14 cellular contexts compared by ENCODE assay signal in genomic region chr3:112056451-112056929, GRCh38. TPM values are rescaled to one million over a fixed set of nuclear protein-coding genes. Genes with fewer than 3 reads are reported as not detected.
DNase-seq lines count a peak whose midpoint lies in the region; ATAC-seq lines count a peak whose summit lies in the region.
"Had no signal": no experiment of that assay in that cellular context is flagged by ENCODE, and none has a peak within 500 bp of the region (broad histone marks: within the 10 kb centered on the region; RNA-seq: fewer than 3 reads in every experiment).

No MANE protein-coding gene starts in this region.

- H3K79me2 ChIP-seq in ACC112 (ENCODE audit: control insufficient read depth, insufficient read depth, low read length, unreplicated experiment): no peaks in the 10 kb centered on the region
- H3K79me2 ChIP-seq in GM23248 (ENCODE audit: insufficient read depth): no peaks in the 10 kb centered on the region

- H3K4me1 Mint-ChIP-seq in activated CD4-positive, alpha-beta memory T cell treated with anti-CD3 and anti-CD28 coated beads for 36 hours (ENCODE audit: low read depth): peaks cover 25% of the 10 kb centered on the region

- H2AFZ ChIP-seq in ACC112 (ENCODE audit: low read length, unreplicated experiment) (peak overlapping the region; percentile 9), GM23248 (no peak overlapping the region)

- peak overlapping the region; percentile 25 for H3K27ac Mint-ChIP-seq in activated CD4-positive, alpha-beta memory T cell treated with anti-CD3 and anti-CD28 coated beads for 36 hours
- H3K27ac Mint-ChIP-seq: activated naive CD8-positive, alpha-beta T cell treated with anti-CD3 and anti-CD28 coated beads, Interleukin-2, amount 10 ng/mL, durations not matched to agents 7 days and 5 days had no signal

- peak overlapping the region; percentile 42; the same call in 1 of the 2 replicates for H3K4me3 ChIP-seq in ACC112 (ENCODE audit: low read depth, low read length)
- no peak overlapping the region for H3K4me3 ChIP-seq in GM23248
- no peak overlapping the region for H3K4me3 ChIP-seq in aorta (ENCODE audit: low read length in 2 of 2)
- H3K4me3 ChIP-seq: GM12878, spleen had no signal

- WGBS in GM23248 (ENCODE audit: low coverage in 1 of 2, low lambda C conversion rate in 2 of 2, missing lambda C conversion rate in 2 of 2), 2 experiments: 61 to 64% methylated on average over 6 of the region's 6 CpGs
- 81 to 83% methylated on average over 6 of the region's 6 CpGs for WGBS in aorta, 2 donors

- H3K27me3 ChIP-seq in ACC112 (ENCODE audit: insufficient read depth, low read length) (no peaks in the 10 kb centered on the region), GM23248 (replicated peaks; ENCODE audit: insufficient read depth) (no peaks in the 10 kb centered on the region; the same call in 1 of the 2 replicates), aorta (ENCODE audit: control insufficient read depth in 1 of 2, insufficient read depth in 2 of 2, low read length in 1 of 2) (no peaks in the 10 kb centered on the region)

- H3K9me2 ChIP-seq in GM23248 (ENCODE audit: insufficient read depth): no peaks in the 10 kb centered on the region

- POLR2A ChIA-PET in activated CD4-positive, alpha-beta memory T cell treated with anti-CD3 and anti-CD28 coated beads for 36 hours (lab: Charles Lee): no interaction called here

- peaks cover 11% of the 10 kb centered on the region for H3K27me3 Mint-ChIP-seq in activated CD4-positive, alpha-beta memory T cell treated with anti-CD3 and anti-CD28 coated beads for 36 hours

- H3F3A ChIP-seq in GM23248 (ENCODE audit: insufficient read depth): no peaks in the 10 kb centered on the region

- peak overlapping the region; percentile 1 for H3K4me3 Mint-ChIP-seq in activated CD4-positive, alpha-beta memory T cell treated with anti-CD3 and anti-CD28 coated beads for 36 hours
- H3K4me3 Mint-ChIP-seq: activated naive CD8-positive, alpha-beta T cell treated with anti-CD3 and anti-CD28 coated beads, Interleukin-2, amount 10 ng/mL, durations not matched to agents 7 days and 5 days had no signal

- in situ Hi-C loops in GM23248 (cut with MboI): no loop called here

- peak overlapping the region; percentile 40 for H3K4me2 ChIP-seq in GM23248 (ENCODE audit: unreplicated experiment)

- CTCF ChIA-PET in activated CD4-positive, alpha-beta memory T cell treated with anti-CD3 and anti-CD28 coated beads for 36 hours (lab: Charles Lee): interaction anchor here (1.2 kb wide), 1 partner anchor 13 kb away, joined by 9 read pairs; no protein-coding TSS in a partner anchor

- H3K4me1 ChIP-seq in ACC112 (ENCODE audit: control insufficient read depth, insufficient read depth, low read length, unreplicated experiment): peaks cover 15% of the 10 kb centered on the region
- peaks cover 17% of the 10 kb centered on the region for H3K4me1 ChIP-seq in GM23248 (ENCODE audit: insufficient read depth)
- no peaks in the 10 kb centered on the region for H3K4me1 ChIP-seq in aorta (ENCODE audit: control insufficient read depth in 1 of 2, insufficient read depth in 2 of 2, low read length in 2 of 2)
- H3K4me1 ChIP-seq: spleen had no signal

- no peaks in the 10 kb centered on the region for H4K20me1 ChIP-seq in GM23248 (ENCODE audit: insufficient read depth)

- no peaks in the 10 kb centered on the region for H3K9me3 Mint-ChIP-seq in activated CD4-positive, alpha-beta memory T cell treated with anti-CD3 and anti-CD28 coated beads for 36 hours

- H3K27ac ChIP-seq in ACC112 (ENCODE audit: low read depth, low read length) (no peak overlapping the region), GM23248 (no peak overlapping the region), aorta (ENCODE audit: low read depth in 1 of 2, low read length in 2 of 2) (no peak overlapping the region)
- H3K27ac ChIP-seq: spleen had no signal

- intact Hi-C loops in activated CD4-positive, alpha-beta memory T cell treated with anti-CD3 and anti-CD28 coated beads for 36 hours (cut with micrococcal nuclease): loop anchor here (1.0 to 10.0 kb wide), 4 partner anchors 19 to 1242 kb away; no protein-coding TSS in a partner anchor
- intact Hi-C loops in aorta (cut with DNase I): no loop called here
- intact Hi-C loops in sciatic nerve (cut with DNase I): no loop called here

- H3K9ac ChIP-seq in GM23248: no peak overlapping the region

- ATAC-seq in aorta (ENCODE audit: low FRiP score) (no peak), sciatic nerve (no peak), HG02981 (IDR thresholded peaks at IDR 0.05; ENCODE audit: unreplicated experiment) (no peak)
- ATAC-seq: GM12878 had no signal

- no peaks in the 10 kb centered on the region for H3K36me3 Mint-ChIP-seq in activated CD4-positive, alpha-beta memory T cell treated with anti-CD3 and anti-CD28 coated beads for 36 hours
- H3K36me3 Mint-ChIP-seq: activated naive CD8-positive, alpha-beta T cell treated with anti-CD3 and anti-CD28 coated beads, Interleukin-2, amount 10 ng/mL, durations not matched to agents 7 days and 5 days had no signal

- no peaks in the 10 kb centered on the region for H3K36me3 ChIP-seq in ACC112 (ENCODE audit: insufficient read depth, low read length)
- no peaks in the 10 kb centered on the region for H3K36me3 ChIP-seq in GM23248 (ENCODE audit: low read depth)
- no peaks in the 10 kb centered on the region for H3K36me3 ChIP-seq in aorta (ENCODE audit: control insufficient read depth in 1 of 2, insufficient read depth in 2 of 2, low read length in 1 of 2)
- H3K36me3 ChIP-seq: spleen had no signal

- no peaks in the 10 kb centered on the region for H3K9me3 ChIP-seq in GM23248 (ENCODE audit: low read depth)
- H3K9me3 ChIP-seq in aorta (ENCODE audit: control insufficient read depth, low read length): no peaks in the 10 kb centered on the region

- peak; percentile 87 for DNase-seq in GM23248
- peak; percentile 53 for DNase-seq in activated CD4-positive, alpha-beta memory T cell treated with anti-CD3 and anti-CD28 coated beads for 36 hours
- peak; percentile 12 for DNase-seq in fibroblast of the conjunctiva (ENCODE audit: low read depth)
- DNase-seq in aorta: no peak
- DNase-seq in sciatic nerve (ENCODE audit: low spot score): no peak
- no peak for DNase-seq in ureter (ENCODE audit: low spot score)
- DNase-seq: activated naive CD8-positive, alpha-beta T cell treated with anti-CD3 and anti-CD28 coated beads, Interleukin-2, amount 10 ng/mL, durations not matched to agents 7 days and 5 days; effector CD8-positive, alpha-beta T cell; NCI-H1694 treated with DMSO at 0.1 percent for 48 hours; spleen had no signal

RNA-seq across cellular contexts. Expression of gene TMPRSS7, which starts 22.0 kb away (rescaled TPM):
- total RNA-seq in GM23248 (2014; rRNA removed; shearing (Covaris generic)): not detected in 2 replicates
- polyA plus RNA-seq in GM23248 (2016; fragmentation: Nextera tagmentation; extraction: Ambion mirVana): not detected in 2 replicates
- total RNA-seq in activated CD4-positive, alpha-beta memory T cell treated with anti-CD3 and anti-CD28 coated beads for 36 hours: not detected
- total RNA-seq in aorta: not detected
- not detected for polyA plus RNA-seq in aorta
- not detected for total RNA-seq in sciatic nerve
- total RNA-seq in ureter: 0.21 TPM
- total RNA-seq: activated naive CD8-positive, alpha-beta T cell treated with anti-CD3 and anti-CD28 coated beads, Interleukin-2, amount 10 ng/mL, durations not matched to agents 7 days and 5 days; GM12878; myocyte; spleen had no signal
- polyA plus RNA-seq: spleen had no signal

RNA-seq across cellular contexts. Expression of gene C3orf52, which starts 29.7 kb away (rescaled TPM):
- 1.3 and 3.5 TPM in 2 replicates for total RNA-seq in GM23248 (2014; rRNA removed; shearing (Covaris generic))
- 1.6 and 1.9 TPM in 2 replicates for polyA plus RNA-seq in GM23248 (2016; fragmentation: Nextera tagmentation; extraction: Ambion mirVana)
- 1 to 10 TPM; 3.3 to 4.4 TPM for total RNA-seq in activated CD4-positive, alpha-beta memory T cell treated with anti-CD3 and anti-CD28 coated beads for 36 hours
- 10 to 100 TPM in 1 of 2 donors, 1 to 10 TPM in 1; 9.1 to 16.8 TPM for total RNA-seq in aorta
- polyA plus RNA-seq in aorta: 1 to 10 TPM in 1 of 2 donors, under 1 TPM in 1; 0.88 to 1.3 TPM
- 9.1 TPM for total RNA-seq in sciatic nerve
- total RNA-seq in ureter: 50.2 TPM

RNA-seq across cellular contexts. Expression of gene TAGLN3, which starts 57.8 kb away (rescaled TPM):
- total RNA-seq in GM23248 (2014; rRNA removed; shearing (Covaris generic)): 1.3 TPM in 1 of 2 replicates, not detected in the other
- polyA plus RNA-seq in GM23248 (2016; fragmentation: Nextera tagmentation; extraction: Ambion mirVana) (0.48 and 0.61 TPM in 2 replicates), aorta (not detected)
- total RNA-seq in activated CD4-positive, alpha-beta memory T cell treated with anti-CD3 and anti-CD28 coated beads for 36 hours: under 1 TPM; 0.78 to 0.85 TPM
- total RNA-seq in aorta (not detected), sciatic nerve (0.62 TPM), ureter (not detected)
- total RNA-seq: activated naive CD8-positive, alpha-beta T cell treated with anti-CD3 and anti-CD28 coated beads, Interleukin-2, amount 10 ng/mL, durations not matched to agents 7 days and 5 days; spleen had no signal
- polyA plus RNA-seq: spleen had no signal

Comparison
In these comparisons a context has a peak if more than half of its experiments do, and no peak if none do; other contexts are left out.
1. DNase-seq: peak in GM23248 (single experiment), activated CD4-positive, alpha-beta memory T cell treated with anti-CD3 and anti-CD28 coated beads for 36 hours (single experiment) and fibroblast of the conjunctiva (single experiment); none in aorta (0 of 2), sciatic nerve (single experiment) and ureter (single experiment).